ENCODE assay signal across 8 cellular contexts in genomic region chr5:171418982-171419662, GRCh38. TPM values are rescaled to one million over a fixed set of nuclear protein-coding genes. Genes with fewer than 3 reads are reported as not detected.
DNase-seq lines count a peak whose midpoint lies in the region; ATAC-seq and TF ChIP-seq lines count a peak whose summit lies in the region.

FGF18 (plus strand) TSS chr5:171419647; CDS start chr5:171420200, 553 bp downstream.

- peaks cover 24% of the 10 kb centered on the region for H3K27me3 ChIP-seq in PC-3 (ENCODE audit: low read length)
- peaks cover 19% of the 10 kb centered on the region; the same call in 1 of the 2 replicates for H3K27me3 ChIP-seq in iPS DF 6.9 (ENCODE audit: control insufficient read depth, insufficient read depth, low read length)
- H3K27me3 ChIP-seq in skeletal muscle satellite cell (ENCODE audit: control insufficient read depth, insufficient read depth, low read length) = no peaks in the 10 kb centered on the region

- CTCF ChIA-PET in PC-3 (lab: Charles Lee) = interaction anchor here (0.6 to 1.1 kb wide), 4 partner anchors 11 to 211 kb away, joined by 3 to 5 read pairs (median 3); no protein-coding TSS in a partner anchor

- POLR2A ChIA-PET in PC-3 (lab: Charles Lee; ENCODE audit: unreplicated experiment) = interaction anchor here (0.5 kb wide), 1 partner anchor 16 kb away, joined by 3 read pairs; no protein-coding TSS in a partner anchor

- H3K9me2 ChIP-seq in PC-3 (replicated peaks; ENCODE audit: low read length) = no peaks in the 10 kb centered on the region

- H3K9me3 ChIP-seq in PC-3 (ENCODE audit: low read length) (no peaks in the 10 kb centered on the region), iPS DF 6.9 (ENCODE audit: control insufficient read depth, insufficient read depth, low read length) (no peaks in the 10 kb centered on the region), skeletal muscle satellite cell (replicated peaks; ENCODE audit: low read length) (no peaks in the 10 kb centered on the region)

- no peaks in the 10 kb centered on the region for H3K79me2 ChIP-seq in PC-3 (ENCODE audit: low read length)

- peaks cover 4% of the 10 kb centered on the region for H3F3A ChIP-seq in PC-3 (ENCODE audit: low read length, unreplicated experiment)

- H3K4me3 ChIP-seq in PC-3 (ENCODE audit: low read length) (peak within 1 kb of the TSS; percentile 61), astrocyte of the cerebellum (ENCODE audit: low read depth, low read length) (peak within 1 kb of the TSS; percentile 49), iPS DF 6.9 (ENCODE audit: low read length) (peak within 1 kb of the TSS; percentile 69; the same call in 1 of the 2 replicates), skeletal muscle satellite cell (ENCODE audit: low read length) (peak within 1 kb of the TSS; percentile 62)

- WGBS in iPS DF 6.9 (ENCODE audit: insufficient coverage, insufficient read length) = no CpG with 5 or more reads among the region's 70 CpGs

- H3K9ac ChIP-seq in PC-3 (ENCODE audit: low read length) (no peak within 1 kb of the TSS), skeletal muscle satellite cell (ENCODE audit: low read depth, low read length) (no peak within 1 kb of the TSS)

- DNase-seq in NCI-H2171 (lab: John Stamatoyannopoulos, UW) (peak; percentile 5), NCI-H2171 treated with DMSO at 0.1 percent for 48 hours (lab: John Stamatoyannopoulos, UW) (no peak), PC-3 (peak; percentile 50), astrocyte of the cerebellum (ENCODE audit: low read depth) (peak; percentile 23), iPS DF 6.9 (ENCODE audit: low read depth, low spot score) (no peak), HPDE6-E6E7 (ENCODE audit: extremely low spot score) (no peak)

- peak; percentile 39 for ATAC-seq in HG02938 (IDR thresholded peaks at IDR 0.05; ENCODE audit: unreplicated experiment)
- ATAC-seq in PC-3 = peak; percentile 32

- intact Hi-C loops in PC-3 (cut with micrococcal nuclease) = loop anchor here (1.0 to 10.0 kb wide), 3 partner anchors 432 to 626 kb away; no protein-coding TSS in a partner anchor

- peaks cover 29% of the 10 kb centered on the region for H4K20me1 ChIP-seq in PC-3 (ENCODE audit: low read length)

- in situ Hi-C loops in astrocyte of the cerebellum (cut with HindIII; ENCODE audit: low sequenced_read_pairs) = loop anchor here (25.0 kb wide), 1 partner anchor 443 kb away; no protein-coding TSS in a partner anchor

- peaks cover 15% of the 10 kb centered on the region for H3K4me1 ChIP-seq in PC-3 (ENCODE audit: insufficient read depth, low read length)
- H3K4me1 ChIP-seq in iPS DF 6.9 (ENCODE audit: control insufficient read depth, insufficient read depth, low read length) = peaks cover 4% of the 10 kb centered on the region; the same call in 1 of the 2 replicates
- H3K4me1 ChIP-seq in skeletal muscle satellite cell (ENCODE audit: control insufficient read depth, insufficient read depth, low read length) = peaks cover 21% of the 10 kb centered on the region

- no peak within 1 kb of the TSS for H2AFZ ChIP-seq in PC-3 (ENCODE audit: low read length)

- peak within 1 kb of the TSS; percentile 84 for H3K4me2 ChIP-seq in PC-3 (ENCODE audit: low read length)
- H3K4me2 ChIP-seq in skeletal muscle satellite cell (ENCODE audit: low read length) = peak within 1 kb of the TSS; percentile 86

- TF ChIP-seq CTCF in PC-3 (conservative IDR thresholded peaks at IDR 0.05; ENCODE audit: low read depth, low read length) (peak; percentile 44; the same call in 1 of the 2 replicates), astrocyte of the cerebellum (IDR thresholded peaks at IDR 0.05; ENCODE audit: low read depth, low read length, missing control alignments) (no peak)

- BruUV-seq in PC-3 (replicated peaks; lab: Mats Ljungman, UMichigan) = no TSS peak

- H3K27ac ChIP-seq in PC-3 (ENCODE audit: low read length) (no peak within 1 kb of the TSS), iPS DF 6.9 (ENCODE audit: low read length) (no peak within 1 kb of the TSS)

- H3K36me3 ChIP-seq in PC-3 (ENCODE audit: low read depth, low read length) (no peaks in the 10 kb centered on the region), iPS DF 6.9 (ENCODE audit: control insufficient read depth, insufficient read depth, low read length) (no peaks in the 10 kb centered on the region), skeletal muscle satellite cell (ENCODE audit: insufficient read depth, low read length) (peaks cover 9% of the 10 kb centered on the region)

RNA-seq across cellular contexts. Expression of gene FGF18, which starts in this region (rescaled TPM):
- 0.26 TPM in 1 of 2 replicates, not detected in the other for total RNA-seq in PC-3 (2014; rRNA removed)
- under 0.01 TPM in 1 of 2 replicates, not detected in the other for total RNA-seq in skeletal muscle satellite cell (2012; rRNA removed)

Comparison
In these comparisons a context has a peak if more than half of its experiments do, and no peak if none do; other contexts are left out.
1. DNase-seq: peak in NCI-H2171 (single experiment) and astrocyte of the cerebellum (single experiment); none in NCI-H2171 treated with DMSO at 0.1 percent for 48 hours (single experiment), iPS DF 6.9 (single experiment) and HPDE6-E6E7 (single experiment).
2. Peak in DNase-seq, ATAC-seq, H3K4me3 ChIP-seq and H3K4me2 ChIP-seq in PC-3; RNA of the gene not detected or under 1 TPM.
3. Peak in every context shown above with its lines, with median percentiles within 50 percentile points of each other: H3K4me3 ChIP-seq.